ENCODE assay signal across 8 cellular contexts in genomic region chrX:63209128-63209527, GRCh38.
DNase-seq lines count a peak whose midpoint lies in the region; ATAC-seq, FAIRE-seq and TF ChIP-seq lines count a peak whose summit lies in the region.
"Not testable (repeated sequence)": the region's sequence is repeated elsewhere in the genome, so short reads cannot be mapped to it uniquely, and the experiment has no call there.

No MANE protein-coding gene starts in this region.

- H3K9me3 Mint-ChIP-seq in stimulated activated naive B cell treated with anti-CD40 and anti-IgM and Interleukin-4, amounts not matched to agents 10 μg/mL and 1 μg/mL and 100 μg/mL, for 72 hours, result not testable (repeated sequence)

- DNase-seq in GM18507 (ENCODE audit: extremely low spot score, insufficient read length, low read depth); bronchial epithelial cell (ENCODE audit: low read depth); stimulated activated naive B cell treated with anti-CD40 and anti-IgM and Interleukin-4, amounts not matched to agents 10 μg/mL and 1 μg/mL and 100 μg/mL, for 72 hours: not testable (repeated sequence)

- not testable (repeated sequence) for H3K4me3 Mint-ChIP-seq in stimulated activated naive B cell treated with anti-CD40 and anti-IgM and Interleukin-4, amounts not matched to agents 10 μg/mL and 1 μg/mL and 100 μg/mL, for 72 hours

- peak; percentile 51 for FAIRE-seq in GM18507 (lab: Jason Lieb, UNC)
- peak; percentile 66 for FAIRE-seq in bronchial epithelial cell (lab: Jason Lieb, UNC)

- not testable (repeated sequence) for H3K27ac Mint-ChIP-seq in stimulated activated naive B cell treated with anti-CD40 and anti-IgM and Interleukin-4, amounts not matched to agents 10 μg/mL and 1 μg/mL and 100 μg/mL, for 72 hours

- H3K4me3 ChIP-seq in bronchial epithelial cell (ENCODE audit: low read depth, low read length), result not testable (repeated sequence)

- not testable (repeated sequence) for H3K36me3 ChIP-seq in bronchial epithelial cell (ENCODE audit: control insufficient read depth, insufficient read depth, low read length)

- ATAC-seq in GM19023 (IDR thresholded peaks at IDR 0.05; ENCODE audit: unreplicated experiment), result peak; percentile 73
- peak; percentile 68 for ATAC-seq in GM21529 (IDR thresholded peaks at IDR 0.05; ENCODE audit: unreplicated experiment)
- ATAC-seq in HG02759 (IDR thresholded peaks at IDR 0.05; ENCODE audit: unreplicated experiment), result peak; percentile 71
- peak; percentile 77 for ATAC-seq in HG03103 (IDR thresholded peaks at IDR 0.05; ENCODE audit: low read depth, unreplicated experiment)
- peak; percentile 19 for ATAC-seq in HG03575 (IDR thresholded peaks at IDR 0.05; ENCODE audit: extremely low read depth, insufficient number of reproducible peaks, low FRiP score, unreplicated experiment)
- peak; percentile 41 to 65 for ATAC-seq in stimulated activated naive B cell treated with anti-CD40 and anti-IgM and Interleukin-4, amounts not matched to agents 10 μg/mL and 1 μg/mL and 100 μg/mL, for 72 hours (replicated peaks)

- not testable (repeated sequence) for H3K27me3 ChIP-seq in bronchial epithelial cell (ENCODE audit: control insufficient read depth, insufficient read depth, low read length)

- not testable (repeated sequence) for TF ChIP-seq CTCF in bronchial epithelial cell (IDR thresholded peaks at IDR 0.05; ENCODE audit: insufficient read depth, low read length, severe bottlenecking)

- H3K4me1 Mint-ChIP-seq in stimulated activated naive B cell treated with anti-CD40 and anti-IgM and Interleukin-4, amounts not matched to agents 10 μg/mL and 1 μg/mL and 100 μg/mL, for 72 hours, result not testable (repeated sequence)

- H3K27me3 Mint-ChIP-seq in stimulated activated naive B cell treated with anti-CD40 and anti-IgM and Interleukin-4, amounts not matched to agents 10 μg/mL and 1 μg/mL and 100 μg/mL, for 72 hours, result not testable (repeated sequence)

- not testable (repeated sequence) for H3K36me3 Mint-ChIP-seq in stimulated activated naive B cell treated with anti-CD40 and anti-IgM and Interleukin-4, amounts not matched to agents 10 μg/mL and 1 μg/mL and 100 μg/mL, for 72 hours

Comparison
In these comparisons a context has a peak if more than half of its experiments do, and no peak if none do; other contexts are left out.
1. ATAC-seq: peak in every context shown above with its lines; median percentile 77 in HG03103; 73 in GM19023; 71 in HG02759; 68 in GM21529; 53 in stimulated activated naive B cell treated with anti-CD40 and anti-IgM and Interleukin-4, amounts not matched to agents 10 μg/mL and 1 μg/mL and 100 μg/mL, for 72 hours; 19 in HG03575.